ENCODE assay signal across 6 cellular contexts in the genomic region with DNA sequence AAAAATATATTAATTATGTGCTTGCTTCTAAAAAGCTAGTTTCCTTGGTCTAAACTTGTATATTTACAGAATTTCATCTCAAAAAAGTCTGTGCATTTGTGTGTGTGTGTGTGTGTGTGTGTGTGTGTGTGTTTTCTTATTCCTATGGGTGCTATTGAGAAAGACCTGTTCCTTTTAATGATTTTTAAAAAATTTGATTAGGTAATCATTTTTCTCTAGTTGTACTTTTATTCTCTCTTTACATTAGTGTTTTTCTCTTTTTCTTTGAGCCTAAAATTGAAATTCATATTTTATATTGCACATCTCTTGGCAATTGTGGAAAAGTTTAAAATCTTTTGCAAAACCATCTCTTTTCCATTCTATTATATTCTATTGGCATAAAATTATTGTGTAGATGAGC.
"Had no signal": no experiment of that assay in that cellular context is flagged by ENCODE, and none has a peak within 500 bp of the region (broad histone marks: within the 10 kb centered on the region; RNA-seq: fewer than 3 reads in every experiment).

No MANE protein-coding gene starts in this region.

- H3K27ac ChIP-seq: HL-60, KMS-11 had no signal

- FAIRE-seq: HTR-8/SVneo had no signal

- DNase-seq: Karpas-422, KBM-7, KG1 had no signal

- H3K4me2 ChIP-seq: KMS-11 had no signal

- H3K9ac ChIP-seq: KMS-11 had no signal
